In genomic region chr9:33852216-33852826, GRCh38 we compare ENCODE assay signal across 9 cellular contexts. TPM values are rescaled to one million over a fixed set of nuclear protein-coding genes. Genes with fewer than 3 reads are reported as not detected.
DNase-seq lines count a peak whose midpoint lies in the region; ATAC-seq and TF ChIP-seq lines count a peak whose summit lies in the region.
"Had no signal": no experiment of that assay in that cellular context is flagged by ENCODE, and none has a peak within 500 bp of the region (broad histone marks: within the 10 kb centered on the region; RNA-seq: fewer than 3 reads in every experiment).

No MANE protein-coding gene starts in this region.

- H3K9me3 Mint-ChIP-seq in activated naive CD4-positive, alpha-beta T cell treated with anti-CD3 and anti-CD28 coated beads, Interleukin-2, amount 10 ng/mL, durations not matched to agents 7 days and 5 days, result no peaks in the 10 kb centered on the region
- no peaks in the 10 kb centered on the region for H3K9me3 Mint-ChIP-seq in osteocyte (ENCODE audit: unreplicated experiment)

- H4K20me1 ChIP-seq in PC-9 (ENCODE audit: insufficient read depth), result peaks cover 29% of the 10 kb centered on the region

- peak; percentile 43 for TF ChIP-seq CTCF in A673 (conservative IDR thresholded peaks at IDR 0.05; ENCODE audit: low read depth, low read length)
- TF ChIP-seq CTCF in GM12873 (IDR thresholded peaks at IDR 0.05; ENCODE audit: insufficient read depth, low read depth, low read length, missing control alignments), result peak; percentile 55
- peak; percentile 70 for TF ChIP-seq CTCF in PC-9 (conservative IDR thresholded peaks at IDR 0.05)
- peak; percentile 61 for TF ChIP-seq CTCF in osteocyte (IDR thresholded peaks at IDR 0.05)
- peak; percentile 22 to 59 (median 47) for TF ChIP-seq CTCF in vagina (IDR thresholded peaks at IDR 0.05)

- no peaks in the 10 kb centered on the region for H3K36me3 ChIP-seq in A673 (ENCODE audit: insufficient read depth, low read length, poor library complexity, severe bottlenecking)
- no peaks in the 10 kb centered on the region for H3K36me3 ChIP-seq in PC-9 (ENCODE audit: low read depth)
- no peaks in the 10 kb centered on the region for H3K36me3 ChIP-seq in vagina
- H3K36me3 ChIP-seq: HAP-1 had no signal

- CTCF ChIA-PET in A673 (lab: Charles Lee), result interaction anchor here (1.0 kb wide), 1 partner anchor 39 kb away, joined by 19 read pairs; no protein-coding TSS in a partner anchor
- CTCF ChIA-PET in PC-9 (lab: Charles Lee), result no interaction called here
- CTCF ChIA-PET in activated naive CD4-positive, alpha-beta T cell treated with anti-CD3 and anti-CD28 coated beads, Interleukin-2, amount 10 ng/mL, durations not matched to agents 7 days and 5 days (lab: Charles Lee), result interaction anchor here (0.7 to 1.6 kb wide), 5 partner anchors 37 to 73 kb away, joined by 3 to 10 read pairs (median 3); no protein-coding TSS in a partner anchor

- no peak overlapping the region for H3K27ac ChIP-seq in A673 (ENCODE audit: low read depth, low read length, poor library complexity, severe bottlenecking)
- no peak overlapping the region for H3K27ac ChIP-seq in PC-9
- H3K27ac ChIP-seq in vagina, result peak overlapping the region; percentile 20

- no peaks in the 10 kb centered on the region for H3K9me2 ChIP-seq in PC-9 (ENCODE audit: insufficient read depth)

- peaks cover 9% of the 10 kb centered on the region for H3K4me1 ChIP-seq in A673 (ENCODE audit: insufficient read depth, low read length, poor library complexity, severe bottlenecking)
- H3K4me1 ChIP-seq in PC-9 (replicated peaks; ENCODE audit: insufficient read depth), result peaks cover 19% of the 10 kb centered on the region
- H3K4me1 ChIP-seq in vagina, result peaks cover 62% of the 10 kb centered on the region

- H3K79me2 ChIP-seq in PC-9 (ENCODE audit: low read depth), result peaks cover 92% of the 10 kb centered on the region

- no peak overlapping the region for H2AFZ ChIP-seq in PC-9

- H3K9me3 ChIP-seq in A673 (ENCODE audit: low read depth, low read length, poor library complexity, severe bottlenecking) (no peaks in the 10 kb centered on the region), PC-9 (ENCODE audit: insufficient read depth, low read depth) (no peaks in the 10 kb centered on the region), vagina (no peaks in the 10 kb centered on the region)
- H3K9me3 ChIP-seq: HAP-1 had no signal

- POLR2A ChIA-PET in A673 (lab: Charles Lee; ENCODE audit: low non-redundant PET), result no interaction called here
- POLR2A ChIA-PET in PC-9 (lab: Charles Lee; ENCODE audit: unreplicated experiment), result no interaction called here

- BruUV-seq in A673 (replicated peaks; lab: Mats Ljungman, UMichigan) (no TSS peak), PC-9 (replicated peaks; lab: Mats Ljungman, UMichigan) (no TSS peak)

- no peak overlapping the region for H3K4me2 ChIP-seq in PC-9

- peaks cover 11% of the 10 kb centered on the region; the same call in 1 of the 2 replicates for H3F3A ChIP-seq in PC-9 (ENCODE audit: insufficient read depth, low read depth)

- no peak overlapping the region for H3K4me3 Mint-ChIP-seq in activated naive CD4-positive, alpha-beta T cell treated with anti-CD3 and anti-CD28 coated beads, Interleukin-2, amount 10 ng/mL, durations not matched to agents 7 days and 5 days
- H3K4me3 Mint-ChIP-seq in osteocyte (ENCODE audit: unreplicated experiment), result no peak overlapping the region

- H3K27ac Mint-ChIP-seq in activated naive CD4-positive, alpha-beta T cell treated with anti-CD3 and anti-CD28 coated beads, Interleukin-2, amount 10 ng/mL, durations not matched to agents 7 days and 5 days, result no peak overlapping the region
- H3K27ac Mint-ChIP-seq in osteocyte (ENCODE audit: unreplicated experiment), result no peak overlapping the region

- H3K27me3 ChIP-seq in A673 (replicated peaks; ENCODE audit: insufficient read depth, low read depth, low read length, poor library complexity) (no peaks in the 10 kb centered on the region), PC-9 (ENCODE audit: insufficient read depth, low read depth) (no peaks in the 10 kb centered on the region), vagina (no peaks in the 10 kb centered on the region)

- TF ChIP-seq POLR2A in vagina (IDR thresholded peaks at IDR 0.05), result no peak

- H3K36me3 Mint-ChIP-seq in activated naive CD4-positive, alpha-beta T cell treated with anti-CD3 and anti-CD28 coated beads, Interleukin-2, amount 10 ng/mL, durations not matched to agents 7 days and 5 days, result peaks cover 6% of the 10 kb centered on the region
- H3K36me3 Mint-ChIP-seq in osteocyte (ENCODE audit: unreplicated experiment), result no peaks in the 10 kb centered on the region

- H3K4me1 Mint-ChIP-seq in activated naive CD4-positive, alpha-beta T cell treated with anti-CD3 and anti-CD28 coated beads, Interleukin-2, amount 10 ng/mL, durations not matched to agents 7 days and 5 days, result peaks cover 22% of the 10 kb centered on the region
- peaks cover 41% of the 10 kb centered on the region for H3K4me1 Mint-ChIP-seq in osteocyte (ENCODE audit: unreplicated experiment)

- H3K4me3 ChIP-seq in A673 (ENCODE audit: low read depth, low read length, poor library complexity, severe bottlenecking) (no peak overlapping the region), PC-9 (no peak overlapping the region), vagina (no peak overlapping the region)
- H3K4me3 ChIP-seq: HAP-1 had no signal

- no peaks in the 10 kb centered on the region for H3K27me3 Mint-ChIP-seq in activated naive CD4-positive, alpha-beta T cell treated with anti-CD3 and anti-CD28 coated beads, Interleukin-2, amount 10 ng/mL, durations not matched to agents 7 days and 5 days
- H3K27me3 Mint-ChIP-seq in osteocyte (ENCODE audit: unreplicated experiment), result no peaks in the 10 kb centered on the region

- no peak for ATAC-seq in GM18502 (IDR thresholded peaks at IDR 0.05; ENCODE audit: poor library complexity, unreplicated experiment)

- intact Hi-C loops in A673 (cut with micrococcal nuclease; ENCODE audit: unreplicated experiment) (no loop called here), PC-9 (cut with micrococcal nuclease; ENCODE audit: unreplicated experiment) (loop anchor here (2.0 to 5.0 kb wide), 2 partner anchors 35 to 114 kb away; partner anchors contain the start of gene UBE2R2), vagina (cut with DNase I) (loop anchor here (5.0 kb wide), 1 partner anchor 35 kb away; the partner anchor contains the start of gene UBE2R2)

- DNase-seq in A673 (ENCODE audit: low spot score) (peak; percentile 38), PC-9 (peak in 1 of 2 experiments; percentile 35), glomerular visceral epithelial cell (ENCODE audit: extremely low spot score) (peak; percentile 43), osteocyte (ENCODE audit: extremely low spot score, unreplicated experiment) (peak; percentile 60), vagina (ENCODE audit: extremely low spot score in 2 of 2) (no peak)
- peak; percentile 69 for DNase-seq in activated naive CD4-positive, alpha-beta T cell treated with anti-CD3 and anti-CD28 coated beads, Interleukin-2, amount 10 ng/mL, durations not matched to agents 7 days and 5 days

RNA-seq across cellular contexts. Expression of gene UBE2R2, which starts 35.4 kb away (rescaled TPM):
- 49.2 and 51.2 TPM in 2 replicates for total RNA-seq in A673 (2021)
- total RNA-seq in PC-9 (2021), result 37.5 and 38.9 TPM in 2 replicates
- 48.1 and 49.1 TPM in 2 replicates for total RNA-seq in osteocyte
- 20.4 TPM for total RNA-seq in vagina

RNA-seq across cellular contexts. Expression of gene PRSS3, which starts 57.0 kb away (rescaled TPM):
- total RNA-seq in A673 (2021) (not detected in 2 replicates), PC-9 (2021) (1.0 and 1.6 TPM in 2 replicates), osteocyte (not detected in 2 replicates), vagina (7.6 TPM)

Comparison
In these comparisons a context has a peak if more than half of its experiments do, and no peak if none do; other contexts are left out.
1. DNase-seq: peak in A673 (single experiment), activated naive CD4-positive, alpha-beta T cell treated with anti-CD3 and anti-CD28 coated beads, Interleukin-2, amount 10 ng/mL, durations not matched to agents 7 days and 5 days (single experiment), glomerular visceral epithelial cell (single experiment) and osteocyte (single experiment); none in vagina (0 of 2).
2. Peak in every context shown above with its lines, with median percentiles within 50 percentile points of each other: CTCF ChIP-seq.